14 cellular contexts compared by ENCODE assay signal in genomic region chr3:195139091-195139875, GRCh38.
A peak's percentile ranks its signal among the peaks of the same experiment; 100 is the strongest.
DNase-seq lines count a peak whose midpoint lies in the region; ATAC-seq and TF ChIP-seq lines count a peak whose summit lies in the region.
"Had no signal": no experiment of that assay in that cellular context is flagged by ENCODE, and none has a peak within 500 bp of the region (broad histone marks: within the 10 kb centered on the region; RNA-seq: fewer than 3 reads in every experiment).

No MANE protein-coding gene starts in this region.

- H3K9me3 ChIP-seq in prostate gland = no peaks in the 10 kb centered on the region

- H3K27ac Mint-ChIP-seq in activated B cell treated with CpG ODN at 0.5 μM for 24 hours (no peak overlapping the region), nephron progenitor cell (no peak overlapping the region)
- H3K27ac Mint-ChIP-seq: T-helper 2 cell treated with Interferon-gamma antibody and Interleukin-4, amounts not matched to agents 5 μg/mL and 100 μg/mL, for 36 hours had no signal

- 47% methylated on average over 13 of the region's 13 CpGs for WGBS in prostate gland

- no peaks in the 10 kb centered on the region for H3K27me3 ChIP-seq in prostate gland (replicated peaks; ENCODE audit: insufficient read depth)

- POLR2A ChIA-PET in activated B cell treated with CpG ODN at 0.5 μM for 24 hours (lab: Charles Lee) = interaction anchor here (0.7 to 1.6 kb wide), 3 partner anchors 8 to 137 kb away, joined by 6 to 22 read pairs (median 7); no protein-coding TSS in a partner anchor

- intact Hi-C loops in activated B cell treated with CpG ODN at 0.5 μM for 24 hours (cut with micrococcal nuclease) = no loop called here
- intact Hi-C loops in prostate gland (cut with DNase I) = no loop called here

- H3K36me3 Mint-ChIP-seq in activated B cell treated with CpG ODN at 0.5 μM for 24 hours (ENCODE audit: low read depth) (peaks cover 3% of the 10 kb centered on the region), nephron progenitor cell (ENCODE audit: low read depth) (peaks cover 32% of the 10 kb centered on the region)

- no peaks in the 10 kb centered on the region for H3K36me3 ChIP-seq in prostate gland

- peaks cover 16% of the 10 kb centered on the region for H3K4me1 ChIP-seq in prostate gland (replicated peaks)

- H3K27me3 Mint-ChIP-seq in activated B cell treated with CpG ODN at 0.5 μM for 24 hours (no peaks in the 10 kb centered on the region), nephron progenitor cell (ENCODE audit: low read depth, poor library complexity) (no peaks in the 10 kb centered on the region)

- no peak for TF ChIP-seq CTCF in activated B cell treated with CpG ODN at 0.5 μM for 24 hours (IDR thresholded peaks at IDR 0.05)
- no peak for TF ChIP-seq CTCF in prostate gland (IDR thresholded peaks at IDR 0.05)
- TF ChIP-seq CTCF in nephron progenitor cell (IDR thresholded peaks at IDR 0.05) = no peak

- peak overlapping the region; percentile 10 to 51 for H3K27ac ChIP-seq in prostate gland
- H3K27ac ChIP-seq: 22Rv1 had no signal

- H3K4me3 ChIP-seq in prostate gland = no peak overlapping the region

- ATAC-seq in HG02759 (IDR thresholded peaks at IDR 0.05; ENCODE audit: unreplicated experiment) (peak; percentile 63), activated B cell treated with CpG ODN at 0.5 μM for 24 hours (ENCODE audit: low read depth) (peak; percentile 31)
- ATAC-seq: stimulated activated naive CD8-positive, alpha-beta T cell treated with anti-CD3 and anti-CD28 coated beads, Interleukin-15, Interleukin-2, amounts not matched to agents 100 U/mL and 50 U/mL, for 24 hours had no signal

- no peak for TF ChIP-seq POLR2A in prostate gland (IDR thresholded peaks at IDR 0.05)

- peak; percentile 40 for DNase-seq in DMS79 treated with DMSO at 0.1 percent for 48 hours (lab: John Stamatoyannopoulos, UW)
- DNase-seq in DMS79 (lab: John Stamatoyannopoulos, UW) = no peak
- DNase-seq in activated B cell treated with CpG ODN at 0.5 μM for 24 hours = no peak
- peak; percentile 43 for DNase-seq in prostate gland (ENCODE audit: low spot score)
- no peak for DNase-seq in nephron progenitor cell
- no peak for DNase-seq in putamen (ENCODE audit: low spot score)
- no peak for DNase-seq in SW 1271 (lab: John Stamatoyannopoulos, UW)
- DNase-seq: H9; NCI-H1436; stimulated activated CD4-positive, alpha-beta T cell treated with anti-CD3 and anti-CD28 coated beads, Interleukin-1b, Interleukin-23, amount 100 ng/mL, for 48 hours; stimulated activated naive CD8-positive, alpha-beta T cell treated with anti-CD3 and anti-CD28 coated beads, Interleukin-15, Interleukin-2, amounts not matched to agents 100 U/mL and 50 U/mL, for 24 hours had no signal

- H3K4me1 Mint-ChIP-seq in activated B cell treated with CpG ODN at 0.5 μM for 24 hours (peaks cover 6% of the 10 kb centered on the region), nephron progenitor cell (peaks cover 50% of the 10 kb centered on the region)
- H3K4me1 Mint-ChIP-seq: H9 had no signal

- H3K9me3 Mint-ChIP-seq in activated B cell treated with CpG ODN at 0.5 μM for 24 hours (peaks cover 8% of the 10 kb centered on the region), nephron progenitor cell (peaks cover 25% of the 10 kb centered on the region)

- H3K4me3 Mint-ChIP-seq in activated B cell treated with CpG ODN at 0.5 μM for 24 hours (no peak overlapping the region), nephron progenitor cell (no peak overlapping the region)
- H3K4me3 Mint-ChIP-seq: H9; T-helper 2 cell treated with Interferon-gamma antibody and Interleukin-4, amounts not matched to agents 5 μg/mL and 100 μg/mL, for 36 hours had no signal

- CTCF ChIA-PET in activated B cell treated with CpG ODN at 0.5 μM for 24 hours (lab: Charles Lee) = interaction anchor here (1.1 kb wide), 1 partner anchor 457 kb away, joined by 5 read pairs; no protein-coding TSS in a partner anchor

Comparison
In these comparisons a context has a peak if more than half of its experiments do, and no peak if none do; other contexts are left out.
1. DNase-seq: peak in DMS79 treated with DMSO at 0.1 percent for 48 hours (single experiment) and prostate gland (single experiment); none in DMS79 (single experiment), activated B cell treated with CpG ODN at 0.5 μM for 24 hours (single experiment), nephron progenitor cell (single experiment), putamen (single experiment) and SW 1271 (0 of 2).